27 cellular contexts compared by ENCODE assay signal in the genomic region with DNA sequence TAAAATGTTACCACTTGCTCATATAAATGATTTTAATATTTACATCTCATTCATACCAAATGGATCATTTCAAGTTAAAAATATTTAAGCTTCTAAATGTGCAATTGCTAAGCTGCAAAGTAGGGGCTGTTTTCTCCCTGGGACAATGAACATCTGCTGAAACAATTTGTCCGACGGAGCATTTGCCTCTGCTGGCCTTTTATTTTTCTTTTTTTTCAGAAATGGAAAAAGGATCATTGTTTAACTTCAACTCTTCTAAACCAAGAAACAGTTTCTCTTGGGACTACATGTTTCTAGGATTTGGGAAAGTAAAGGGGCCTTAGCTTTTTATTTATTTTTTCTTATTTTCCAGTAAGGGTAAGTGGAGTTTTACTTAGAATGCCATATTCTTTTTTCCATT.
"Had no signal": no experiment of that assay in that cellular context is flagged by ENCODE, and none has a peak within 500 bp of the region (broad histone marks: within the 10 kb centered on the region; RNA-seq: fewer than 3 reads in every experiment).

No MANE protein-coding gene starts in this region.

- DNase-seq: activated CD4-positive, alpha-beta T cell treated with anti-CD3 and anti-CD28 coated beads for 1 hour; activated T-cell treated with anti-CD3 and anti-CD28 coated beads, Interleukin-2, amount 50 U/mL, for 1 hour; aorta; brain microvascular endothelial cell; caudate nucleus; effector CD8-positive, alpha-beta T cell; foreskin melanocyte; hippocampal formation; naive B cell; sigmoid colon; stimulated activated CD4-positive, alpha-beta T cell treated with anti-CD3 and anti-CD28 coated beads, Interleukin-15, amount 100 ng/mL, for 24 hours; stimulated activated CD4-positive, alpha-beta T cell treated with anti-CD3 and anti-CD28 coated beads, Interleukin-2, amount 100 ng/mL, for 48 hours; stimulated activated CD8-positive, alpha-beta memory T cell treated with anti-CD3 and anti-CD28 coated beads, Interleukin-4, amount 100 ng/mL, for 48 hours; stimulated activated naive B cell treated with anti-CD40 and anti-IgM and Interleukin-4, amounts not matched to agents 10 μg/mL and 1 μg/mL and 100 μg/mL, for 72 hours; T-helper 9 cell; upper lobe of left lung had no signal

- H3K4me2 ChIP-seq: smooth muscle cell had no signal

- H3K36me3 Mint-ChIP-seq: activated naive CD4-positive, alpha-beta T cell treated with anti-CD3 and anti-CD28 coated beads, Interleukin-2, amount 50 U/mL, for 72 hours; memory B cell; naive B cell; stimulated activated naive B cell treated with anti-CD40 and anti-IgM and Interleukin-4, amounts not matched to agents 10 μg/mL and 1 μg/mL and 100 μg/mL, for 72 hours had no signal

- H3K79me2 ChIP-seq: parathyroid adenoma had no signal

- H3K9me3 Mint-ChIP-seq: activated naive CD4-positive, alpha-beta T cell treated with anti-CD3 and anti-CD28 coated beads, Interleukin-2, amount 50 U/mL, for 72 hours; activated T-helper 17 cell treated with anti-CD3 and anti-CD28 coated beads, Interleukin-2, amount 50 U/mL, for 72 hours; dendritic cell treated with granulocyte-macrophage colony-stimulating factor and Interleukin-4, amounts not matched to agents 40 ng/mL and 50 ng/mL, for 4 days; memory B cell; naive B cell; stimulated activated naive B cell treated with anti-CD40 and anti-IgM and Interleukin-4, amounts not matched to agents 10 μg/mL and 1 μg/mL and 100 μg/mL, for 72 hours had no signal

- H3K4me1 ChIP-seq: parathyroid adenoma, sigmoid colon, upper lobe of left lung had no signal

- H3K36me3 ChIP-seq: brain microvascular endothelial cell, neutrophil, sigmoid colon, thoracic aorta, upper lobe of left lung had no signal

- ATAC-seq: esophagus mucosa; stimulated activated naive B cell treated with anti-CD40 and anti-IgM and Interleukin-4, amounts not matched to agents 10 μg/mL and 1 μg/mL and 100 μg/mL, for 72 hours had no signal

- H3K4me3 Mint-ChIP-seq: activated T-helper 17 cell treated with anti-CD3 and anti-CD28 coated beads, Interleukin-2, amount 50 U/mL, for 72 hours; dendritic cell treated with granulocyte-macrophage colony-stimulating factor and Interleukin-4, amounts not matched to agents 40 ng/mL and 50 ng/mL, for 4 days; memory B cell; naive B cell; stimulated activated naive B cell treated with anti-CD40 and anti-IgM and Interleukin-4, amounts not matched to agents 10 μg/mL and 1 μg/mL and 100 μg/mL, for 72 hours had no signal

- H3K4me3 ChIP-seq: mucosa of descending colon, sigmoid colon, smooth muscle cell, thoracic aorta, upper lobe of left lung had no signal

- H3K27ac ChIP-seq: brain microvascular endothelial cell, neutrophil, parathyroid adenoma, thoracic aorta, upper lobe of left lung had no signal

- H2AFZ ChIP-seq: parathyroid adenoma had no signal

- H3K9ac ChIP-seq: parathyroid adenoma had no signal

- H3K9me3 ChIP-seq: mucosa of descending colon, neutrophil, sigmoid colon, thoracic aorta, upper lobe of left lung had no signal

- H3K27me3 ChIP-seq: brain microvascular endothelial cell, neutrophil, sigmoid colon, upper lobe of left lung had no signal

- H3K27me3 Mint-ChIP-seq: dendritic cell treated with granulocyte-macrophage colony-stimulating factor and Interleukin-4, amounts not matched to agents 40 ng/mL and 50 ng/mL, for 4 days had no signal

- H3K27ac Mint-ChIP-seq: activated naive CD4-positive, alpha-beta T cell treated with anti-CD3 and anti-CD28 coated beads, Interleukin-2, amount 50 U/mL, for 72 hours; activated T-helper 17 cell treated with anti-CD3 and anti-CD28 coated beads, Interleukin-2, amount 50 U/mL, for 72 hours; dendritic cell treated with granulocyte-macrophage colony-stimulating factor and Interleukin-4, amounts not matched to agents 40 ng/mL and 50 ng/mL, for 4 days; memory B cell; naive B cell; stimulated activated naive B cell treated with anti-CD40 and anti-IgM and Interleukin-4, amounts not matched to agents 10 μg/mL and 1 μg/mL and 100 μg/mL, for 72 hours had no signal

- H3K4me1 Mint-ChIP-seq: activated T-helper 17 cell treated with anti-CD3 and anti-CD28 coated beads, Interleukin-2, amount 50 U/mL, for 72 hours had no signal

- FAIRE-seq: endothelial cell of umbilical vein had no signal
